ENCODE assay signal across 3 cellular contexts in the genomic region with DNA sequence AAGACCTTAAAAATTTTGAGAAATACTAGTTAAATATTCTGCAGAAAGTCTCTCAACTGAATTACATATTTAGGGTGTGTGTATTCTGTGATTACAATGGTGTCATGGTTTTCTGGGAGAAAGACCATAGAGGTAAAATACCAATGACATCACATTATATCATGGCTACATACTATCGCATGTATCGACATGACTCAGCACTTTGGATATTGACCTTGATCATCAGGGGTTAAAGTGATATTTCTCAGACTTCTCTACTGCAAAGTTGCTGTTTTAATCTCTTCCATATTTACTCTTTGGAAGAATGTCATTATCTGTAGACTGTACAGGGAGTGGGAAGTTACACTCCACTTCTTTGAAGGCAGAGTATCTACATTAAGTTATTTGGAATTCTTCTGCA.
TF ChIP-seq lines count a peak whose summit lies in the region.

No MANE protein-coding gene starts in this region.

TF ChIP-seq in HepG2, 621 proteins besides CTCF, POLR2A, EP300 and RAD21 (continues in another document):
- TF ChIP-seq NFE2L2 (IDR thresholded peaks at IDR 0.05; ENCODE audit: low read length) (peak; percentile 82), TBX3 (IDR thresholded peaks at IDR 0.05; ENCODE audit: borderline replicate concordance) (no peak), ZNF740 (CRISPR knock-in tag; IDR thresholded peaks at IDR 0.05) (no peak), HIC2 (CRISPR knock-in tag; IDR thresholded peaks at IDR 0.05; ENCODE audit: low read depth) (no peak), ZBTB4 (CRISPR knock-in tag; IDR thresholded peaks at IDR 0.05; ENCODE audit: borderline replicate concordance) (no peak), CREB1 (IDR thresholded peaks at IDR 0.05) (0 out of 2 replicates have a peak, but pooled peaks have one; percentile 26), CREB1 (CRISPR knock-in tag; IDR thresholded peaks at IDR 0.05) (no peak), ZNF605 (CRISPR knock-in tag; IDR thresholded peaks at IDR 0.05) (no peak), MAFF (IDR thresholded peaks at IDR 0.05; ENCODE audit: low read depth, low read length) (peak; percentile 79), KDM1A (CRISPR knock-in tag; IDR thresholded peaks at IDR 0.05) (no peak), MYC (CRISPR knock-in tag; IDR thresholded peaks at IDR 0.05; ENCODE audit: borderline replicate concordance) (no peak), MAFK (conservative IDR thresholded peaks at IDR 0.05 in 1 of 2, IDR thresholded peaks at IDR 0.05 in 1 of 2; ENCODE audit: low read length in 2 of 2) (peak; percentile 80 to 83)

TF ChIP-seq in GM23338, 12 proteins besides CTCF, POLR2A, EP300 and RAD21 (continues in another document):
- TF ChIP-seq, protein P1, sequence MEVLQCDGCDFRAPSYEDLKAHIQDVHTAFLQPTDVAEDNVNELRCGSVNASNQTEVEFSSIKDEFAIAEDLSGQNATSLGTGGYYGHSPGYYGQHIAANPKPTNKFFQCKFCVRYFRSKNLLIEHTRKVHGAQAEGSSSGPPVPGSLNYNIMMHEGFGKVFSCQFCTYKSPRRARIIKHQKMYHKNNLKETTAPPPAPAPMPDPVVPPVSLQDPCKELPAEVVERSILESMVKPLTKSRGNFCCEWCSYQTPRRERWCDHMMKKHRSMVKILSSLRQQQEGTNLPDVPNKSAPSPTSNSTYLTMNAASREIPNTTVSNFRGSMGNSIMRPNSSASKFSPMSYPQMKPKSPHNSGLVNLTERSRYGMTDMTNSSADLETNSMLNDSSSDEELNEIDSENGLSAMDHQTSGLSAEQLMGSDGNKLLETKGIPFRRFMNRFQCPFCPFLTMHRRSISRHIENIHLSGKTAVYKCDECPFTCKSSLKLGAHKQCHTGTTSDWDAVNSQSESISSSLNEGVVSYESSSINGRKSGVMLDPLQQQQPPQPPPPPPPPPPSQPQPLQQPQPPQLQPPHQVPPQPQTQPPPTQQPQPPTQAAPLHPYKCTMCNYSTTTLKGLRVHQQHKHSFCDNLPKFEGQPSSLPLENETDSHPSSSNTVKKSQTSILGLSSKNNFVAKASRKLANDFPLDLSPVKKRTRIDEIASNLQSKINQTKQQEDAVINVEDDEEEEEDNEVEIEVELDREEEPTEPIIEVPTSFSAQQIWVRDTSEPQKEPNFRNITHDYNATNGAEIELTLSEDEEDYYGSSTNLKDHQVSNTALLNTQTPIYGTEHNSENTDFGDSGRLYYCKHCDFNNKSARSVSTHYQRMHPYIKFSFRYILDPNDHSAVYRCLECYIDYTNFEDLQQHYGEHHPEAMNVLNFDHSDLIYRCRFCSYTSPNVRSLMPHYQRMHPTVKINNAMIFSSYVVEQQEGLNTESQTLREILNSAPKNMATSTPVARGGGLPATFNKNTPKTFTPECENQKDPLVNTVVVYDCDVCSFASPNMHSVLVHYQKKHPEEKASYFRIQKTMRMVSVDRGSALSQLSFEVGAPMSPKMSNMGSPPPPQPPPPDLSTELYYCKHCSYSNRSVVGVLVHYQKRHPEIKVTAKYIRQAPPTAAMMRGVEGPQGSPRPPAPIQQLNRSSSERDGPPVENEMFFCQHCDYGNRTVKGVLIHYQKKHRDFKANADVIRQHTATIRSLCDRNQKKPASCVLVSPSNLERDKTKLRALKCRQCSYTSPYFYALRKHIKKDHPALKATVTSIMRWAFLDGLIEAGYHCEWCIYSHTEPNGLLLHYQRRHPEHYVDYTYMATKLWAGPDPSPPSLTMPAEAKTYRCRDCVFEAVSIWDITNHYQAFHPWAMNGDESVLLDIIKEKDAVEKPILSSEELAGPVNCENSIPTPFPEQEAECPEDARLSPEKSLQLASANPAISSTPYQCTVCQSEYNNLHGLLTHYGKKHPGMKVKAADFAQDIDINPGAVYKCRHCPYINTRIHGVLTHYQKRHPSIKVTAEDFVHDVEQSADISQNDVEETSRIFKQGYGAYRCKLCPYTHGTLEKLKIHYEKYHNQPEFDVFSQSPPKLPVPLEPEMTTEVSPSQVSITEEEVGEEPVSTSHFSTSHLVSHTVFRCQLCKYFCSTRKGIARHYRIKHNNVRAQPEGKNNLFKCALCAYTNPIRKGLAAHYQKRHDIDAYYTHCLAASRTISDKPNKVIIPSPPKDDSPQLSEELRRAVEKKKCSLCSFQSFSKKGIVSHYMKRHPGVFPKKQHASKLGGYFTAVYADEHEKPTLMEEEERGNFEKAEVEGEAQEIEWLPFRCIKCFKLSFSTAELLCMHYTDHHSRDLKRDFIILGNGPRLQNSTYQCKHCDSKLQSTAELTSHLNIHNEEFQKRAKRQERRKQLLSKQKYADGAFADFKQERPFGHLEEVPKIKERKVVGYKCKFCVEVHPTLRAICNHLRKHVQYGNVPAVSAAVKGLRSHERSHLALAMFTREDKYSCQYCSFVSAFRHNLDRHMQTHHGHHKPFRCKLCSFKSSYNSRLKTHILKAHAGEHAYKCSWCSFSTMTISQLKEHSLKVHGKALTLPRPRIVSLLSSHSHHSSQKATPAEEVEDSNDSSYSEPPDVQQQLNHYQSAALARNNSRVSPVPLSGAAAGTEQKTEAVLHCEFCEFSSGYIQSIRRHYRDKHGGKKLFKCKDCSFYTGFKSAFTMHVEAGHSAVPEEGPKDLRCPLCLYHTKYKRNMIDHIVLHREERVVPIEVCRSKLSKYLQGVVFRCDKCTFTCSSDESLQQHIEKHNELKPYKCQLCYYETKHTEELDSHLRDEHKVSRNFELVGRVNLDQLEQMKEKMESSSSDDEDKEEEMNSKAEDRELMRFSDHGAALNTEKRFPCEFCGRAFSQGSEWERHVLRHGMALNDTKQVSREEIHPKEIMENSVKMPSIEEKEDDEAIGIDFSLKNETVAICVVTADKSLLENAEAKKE (CRISPR knock-in tag; IDR thresholded peaks at IDR 0.05): no peak
- TF ChIP-seq ZNF114 (CRISPR knock-in tag; IDR thresholded peaks at IDR 0.05): no peak
- TF ChIP-seq CREB1 (CRISPR knock-in tag; IDR thresholded peaks at IDR 0.05; ENCODE audit: low read depth): no peak
- no peak for TF ChIP-seq ZNF331 (CRISPR knock-in tag; IDR thresholded peaks at IDR 0.05; ENCODE audit: low read depth)
- no peak for TF ChIP-seq POLR2AphosphoS5 (IDR thresholded peaks at IDR 0.05; ENCODE audit: low read depth)
- TF ChIP-seq REST (IDR thresholded peaks at IDR 0.05; ENCODE audit: unreplicated experiment): no peak
- no peak for TF ChIP-seq NANOG (IDR thresholded peaks at IDR 0.05; ENCODE audit: borderline replicate concordance)
- TF ChIP-seq STAT1 (IDR thresholded peaks at IDR 0.05; ENCODE audit: unreplicated experiment): no peak
- no peak for TF ChIP-seq EZH2 (IDR thresholded peaks at IDR 0.05; ENCODE audit: low read depth, unreplicated experiment)

TF ChIP-seq in K562, 482 proteins besides CTCF, POLR2A, EP300 and RAD21 (continued from another document):
- no peak for TF ChIP-seq PRPF4 (IDR thresholded peaks at IDR 0.05; ENCODE audit: insufficient read depth, low read depth, low read length, poor library complexity, severe bottlenecking)
- TF ChIP-seq MEF2A (IDR thresholded peaks at IDR 0.05; ENCODE audit: control insufficient read depth, low read depth, low read length): no peak
- no peak for TF ChIP-seq CREM (IDR thresholded peaks at IDR 0.05; ENCODE audit: low read depth)
- TF ChIP-seq BDP1 (IDR thresholded peaks at IDR 0.05; ENCODE audit: insufficient read depth, insufficient read length): no peak
- TF ChIP-seq SNIP1 (IDR thresholded peaks at IDR 0.05; ENCODE audit: low read depth): no peak
- 0 out of 2 replicates have a peak, but pooled peaks have one; percentile 19 for TF ChIP-seq MAFF (IDR thresholded peaks at IDR 0.05; ENCODE audit: low read length)
